Comparison of ENCODE assay signal across 9 cellular contexts in the genomic region with DNA sequence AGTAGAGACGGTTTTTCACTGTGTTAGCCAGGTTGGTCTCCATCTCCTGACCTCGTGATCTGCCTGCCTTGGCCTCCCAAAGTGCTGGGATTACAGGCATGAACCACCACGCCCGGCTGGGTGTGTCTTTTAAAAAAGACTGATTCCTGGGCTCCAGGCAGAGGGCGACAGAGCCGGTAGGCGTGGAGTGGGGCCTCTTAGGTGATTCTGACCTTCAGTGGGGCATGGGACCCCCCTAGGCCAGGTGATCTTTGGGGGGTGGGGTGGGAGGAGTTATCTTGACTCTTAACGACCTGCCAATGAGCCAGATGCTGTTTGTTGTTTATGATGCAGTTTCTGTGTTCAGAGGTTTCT. TPM values are rescaled to one million over a fixed set of nuclear protein-coding genes. Genes with fewer than 3 reads are reported as not detected.
A peak's percentile ranks its signal among the peaks of the same experiment; 100 is the strongest.
DNase-seq lines count a peak whose midpoint lies in the region; ATAC-seq and TF ChIP-seq lines count a peak whose summit lies in the region.
"Had no signal": no experiment of that assay in that cellular context is flagged by ENCODE, and none has a peak within 500 bp of the region (broad histone marks: within the 10 kb centered on the region; RNA-seq: fewer than 3 reads in every experiment).

No MANE protein-coding gene starts in this region.

- intact Hi-C loops in CD4-positive, alpha-beta T cell (cut with DNase I, micrococcal nuclease) = no loop called here

- CTCF ChIA-PET in CD4-positive, alpha-beta T cell (lab: Charles Lee) = interaction anchor here (1.8 to 7.3 kb wide), 2 partner anchors 15 to 18 kb away, joined by 7 to 75 read pairs; partner anchors contain the start of genes SORL1 and SORL1-AS1

- H2AFZ ChIP-seq in OCI-LY3 (ENCODE audit: low read depth, low read length) = no peak overlapping the region

- H3K4me1 ChIP-seq in OCI-LY3 (ENCODE audit: low read length) (peaks cover 76% of the 10 kb centered on the region), duodenal mucosa (ENCODE audit: control insufficient read depth in 1 of 2, insufficient read depth in 2 of 2, low read length in 2 of 2) (peaks cover 24 to 43% of the 10 kb centered on the region in 2 donors)

- H3K4me1 Mint-ChIP-seq in CD4-positive, alpha-beta T cell (ENCODE audit: low read depth) = peaks cover 96% of the 10 kb centered on the region
- peaks cover 50% of the 10 kb centered on the region for H3K4me1 Mint-ChIP-seq in osteocyte (ENCODE audit: unreplicated experiment)

- H3K4me3 Mint-ChIP-seq in CD4-positive, alpha-beta T cell = peak overlapping the region; percentile 78
- H3K4me3 Mint-ChIP-seq in osteocyte (ENCODE audit: unreplicated experiment) = no peak overlapping the region

- no peak for ATAC-seq in CD4-positive, alpha-beta T cell (ENCODE audit: poor library complexity)
- ATAC-seq in GM21737 (IDR thresholded peaks at IDR 0.05; ENCODE audit: unreplicated experiment) = no peak

- H3K9ac ChIP-seq in OCI-LY3 (ENCODE audit: low read length) = no peak overlapping the region
- H3K9ac ChIP-seq in duodenal mucosa (ENCODE audit: low read depth in 1 of 2, low read length in 2 of 2) = peak overlapping the region in 1 of 2 donors; percentile 37

- H3K27me3 ChIP-seq in CD4-positive, alpha-beta T cell (ENCODE audit: control insufficient read depth, insufficient read depth, low read length) = no peaks in the 10 kb centered on the region
- no peaks in the 10 kb centered on the region for H3K27me3 ChIP-seq in OCI-LY3 (ENCODE audit: low read depth, low read length)
- no peaks in the 10 kb centered on the region for H3K27me3 ChIP-seq in duodenal mucosa (ENCODE audit: control insufficient read depth in 1 of 2, insufficient read depth in 2 of 2, low read length in 2 of 2)

- DNase-seq in CD4-positive, alpha-beta T cell = no peak
- DNase-seq in osteocyte (ENCODE audit: extremely low spot score, unreplicated experiment) = no peak
- no peak for DNase-seq in NCI-H2227 treated with DMSO at 0.1 percent for 48 hours (lab: John Stamatoyannopoulos, UW)
- no peak for DNase-seq in NK-92 (lab: John Stamatoyannopoulos, UW; ENCODE audit: unreplicated experiment)
- no peak for DNase-seq in activated gamma-delta T cell treated with Interleukin-2 at 50 U/mL for 16 hours
- DNase-seq: DND-41 had no signal

- H3K9me3 Mint-ChIP-seq in CD4-positive, alpha-beta T cell = no peaks in the 10 kb centered on the region
- no peaks in the 10 kb centered on the region for H3K9me3 Mint-ChIP-seq in osteocyte (ENCODE audit: unreplicated experiment)

- H4K20me1 ChIP-seq in OCI-LY3 (ENCODE audit: insufficient read depth, low read length) = peaks cover 96% of the 10 kb centered on the region

- POLR2A ChIA-PET in CD4-positive, alpha-beta T cell (lab: Charles Lee) = interaction anchor here (1.1 to 11.7 kb wide), 7 partner anchors 10 to 138 kb away, joined by 3 to 326 read pairs (median 4); partner anchors contain the start of genes SORL1 and SORL1-AS1

- H3K9me3 ChIP-seq in CD4-positive, alpha-beta T cell (ENCODE audit: control insufficient read depth, low read length) = no peaks in the 10 kb centered on the region
- no peaks in the 10 kb centered on the region for H3K9me3 ChIP-seq in OCI-LY3 (ENCODE audit: insufficient read depth, low read length)
- H3K9me3 ChIP-seq in duodenal mucosa (ENCODE audit: control insufficient read depth in 1 of 2, low read length in 2 of 2) = no peaks in the 10 kb centered on the region

- no peak for TF ChIP-seq CTCF in CD4-positive, alpha-beta T cell (IDR thresholded peaks at IDR 0.05)
- TF ChIP-seq CTCF in OCI-LY3 (IDR thresholded peaks at IDR 0.05; ENCODE audit: low read depth, low read length) (no peak), osteocyte (IDR thresholded peaks at IDR 0.05) (no peak)

- peaks cover 42% of the 10 kb centered on the region for H3K36me3 ChIP-seq in OCI-LY3 (replicated peaks; ENCODE audit: low read depth, low read length)
- peaks cover 0 to 6% of the 10 kb centered on the region in 2 donors for H3K36me3 ChIP-seq in duodenal mucosa (ENCODE audit: control insufficient read depth in 1 of 2, insufficient read depth in 2 of 2, low read length in 2 of 2)

- no peaks in the 10 kb centered on the region for H3K27me3 Mint-ChIP-seq in CD4-positive, alpha-beta T cell
- H3K27me3 Mint-ChIP-seq in osteocyte (ENCODE audit: unreplicated experiment) = no peaks in the 10 kb centered on the region

- H3K4me3 ChIP-seq in OCI-LY3 (ENCODE audit: low read length) = no peak overlapping the region
- peak overlapping the region in 1 of 2 donors; percentile 18 for H3K4me3 ChIP-seq in duodenal mucosa (ENCODE audit: low read depth in 1 of 2, low read length in 2 of 2)

- peak overlapping the region; percentile 93 for H3K27ac Mint-ChIP-seq in CD4-positive, alpha-beta T cell
- H3K27ac Mint-ChIP-seq in osteocyte (ENCODE audit: unreplicated experiment) = peak overlapping the region; percentile 71

- H3K36me3 Mint-ChIP-seq in CD4-positive, alpha-beta T cell (ENCODE audit: low read depth) = peaks cover 33% of the 10 kb centered on the region
- H3K36me3 Mint-ChIP-seq in osteocyte (ENCODE audit: unreplicated experiment) = no peaks in the 10 kb centered on the region

- peak overlapping the region; percentile 70 for H3K27ac ChIP-seq in CD4-positive, alpha-beta T cell (ENCODE audit: low read depth, low read length)
- H3K27ac ChIP-seq in OCI-LY3 (ENCODE audit: low read length) = no peak overlapping the region
- H3K27ac ChIP-seq in duodenal mucosa (ENCODE audit: low read depth, low read length) = peak overlapping the region; percentile 66

- peak overlapping the region; percentile 82 for H3K4me2 ChIP-seq in OCI-LY3 (ENCODE audit: low read length)

- H3K79me2 ChIP-seq in OCI-LY3 (ENCODE audit: low read length) = peaks cover 100% of the 10 kb centered on the region

RNA-seq across cellular contexts. Expression of gene SORL1, which starts 13.6 kb away (rescaled TPM):
- total RNA-seq in CD4-positive, alpha-beta T cell = 100 to 1,000 TPM; 235 to 241 TPM
- 2.1 and 3.1 TPM in 2 replicates for total RNA-seq in osteocyte

Comparison
In these comparisons a context has a peak if more than half of its experiments do, and no peak if none do; other contexts are left out.
1. RNA of gene SORL1, which starts 13.6 kb away (total RNA-seq): 235 to 241 TPM in CD4-positive, alpha-beta T cell; 2.1 to 3.1 TPM in osteocyte; every median in the first group is over 10 times any median in the second.